23 cellular contexts compared by ENCODE assay signal in the genomic region with DNA sequence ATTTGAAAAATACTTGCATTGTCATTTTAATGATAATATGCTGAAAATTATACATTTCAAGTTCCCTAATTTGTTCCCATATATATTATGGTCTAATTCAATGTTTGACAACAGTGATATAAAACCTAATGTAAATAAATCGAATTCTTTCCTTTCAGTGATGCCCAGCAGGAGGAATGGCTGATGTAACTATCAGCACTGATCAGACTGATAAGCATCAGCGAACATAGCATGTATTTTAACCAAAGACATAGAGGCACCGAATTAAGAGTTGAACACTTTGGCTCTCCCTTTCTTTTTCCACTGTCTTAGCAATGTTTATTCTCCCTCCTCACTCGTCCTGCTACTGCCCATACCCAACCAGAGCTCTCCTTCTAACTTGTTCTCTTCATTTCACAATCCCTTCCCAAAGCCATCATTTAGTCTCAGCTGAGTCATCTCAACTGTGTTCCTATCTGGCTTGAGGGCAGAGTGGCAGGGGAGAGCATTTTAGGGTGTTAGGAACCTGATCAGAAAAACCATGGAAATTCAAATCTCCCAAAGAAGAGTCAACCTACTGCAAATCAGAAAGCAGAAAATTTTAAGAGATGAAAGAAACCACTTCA. TPM values are rescaled to one million over a fixed set of nuclear protein-coding genes. Genes with fewer than 3 reads are reported as not detected.
A peak's percentile ranks its signal among the peaks of the same experiment; 100 is the strongest.
DNase-seq lines count a peak whose midpoint lies in the region; ATAC-seq, FAIRE-seq and TF ChIP-seq lines count a peak whose summit lies in the region.
"Had no signal": no experiment of that assay in that cellular context is flagged by ENCODE, and none has a peak within 500 bp of the region (broad histone marks: within the 10 kb centered on the region; RNA-seq: fewer than 3 reads in every experiment).

No MANE protein-coding gene starts in this region.

- H3K4me1 ChIP-seq in A549 (no peaks in the 10 kb centered on the region), HCT116 (ENCODE audit: control insufficient read depth in 1 of 2, insufficient read depth in 2 of 2, low read length in 2 of 2) (no peaks in the 10 kb centered on the region)
- H3K4me1 ChIP-seq: BLaER1 treated with 17β-estradiol and CSF1 and Interleukin-3, amounts not matched to agents 10 nM and 100 nM; psoas muscle had no signal

- H3K79me2 ChIP-seq in HCT116 (ENCODE audit: insufficient read depth, low read length), result no peaks in the 10 kb centered on the region

- POLR2A ChIA-PET in A549 (lab: Yijun Ruan, JAX), result no interaction called here
- POLR2A ChIA-PET in HCT116 (lab: Charles Lee), result no interaction called here

- H3K4me1 Mint-ChIP-seq in natural killer cell, result no peaks in the 10 kb centered on the region
- H3K4me1 Mint-ChIP-seq: stimulated activated memory B cell treated with anti-CD40 and anti-IgM and Interleukin-4, amounts not matched to agents 10 μg/mL and 1 μg/mL and 100 μg/mL, for 72 hours had no signal

- ATAC-seq in A549 (peak; percentile 33 to 50; a peak in 2 of 6 replicates), HCT116 (no peak), GM21381 (IDR thresholded peaks at IDR 0.05; ENCODE audit: unreplicated experiment) (no peak), natural killer cell (no peak)
- ATAC-seq: psoas muscle; stimulated activated memory B cell treated with anti-CD40 and anti-IgM and Interleukin-4, amounts not matched to agents 10 μg/mL and 1 μg/mL and 100 μg/mL, for 72 hours had no signal

- H3K9me3 Mint-ChIP-seq in natural killer cell, result no peaks in the 10 kb centered on the region
- H3K9me3 Mint-ChIP-seq: stimulated activated memory B cell treated with anti-CD40 and anti-IgM and Interleukin-4, amounts not matched to agents 10 μg/mL and 1 μg/mL and 100 μg/mL, for 72 hours had no signal

- no TSS peak for BruUV-seq in HCT116 (replicated peaks; lab: Mats Ljungman, UMichigan)

- intact Hi-C loops in HCT116 (cut with micrococcal nuclease), result no loop called here
- intact Hi-C loops in natural killer cell (cut with micrococcal nuclease), result no loop called here

- no peak overlapping the region for H3K27ac Mint-ChIP-seq in natural killer cell
- H3K27ac Mint-ChIP-seq: stimulated activated memory B cell treated with anti-CD40 and anti-IgM and Interleukin-4, amounts not matched to agents 10 μg/mL and 1 μg/mL and 100 μg/mL, for 72 hours had no signal

- no peaks in the 10 kb centered on the region for H4K20me1 ChIP-seq in HCT116 (ENCODE audit: insufficient read depth)
- H4K20me1 ChIP-seq: BLaER1 treated with 17β-estradiol and CSF1 and Interleukin-3, amounts not matched to agents 10 nM and 100 nM had no signal

- H3K4me2 ChIP-seq in A549 (peak overlapping the region; percentile 28; the same call in 2 of the 3 replicates), HCT116 (ENCODE audit: low read length) (no peak overlapping the region)
- H3K4me2 ChIP-seq: BLaER1 treated with 17β-estradiol and CSF1 and Interleukin-3, amounts not matched to agents 10 nM and 100 nM had no signal

- H3K4me3 Mint-ChIP-seq in natural killer cell, result no peak overlapping the region
- H3K4me3 Mint-ChIP-seq: stimulated activated memory B cell treated with anti-CD40 and anti-IgM and Interleukin-4, amounts not matched to agents 10 μg/mL and 1 μg/mL and 100 μg/mL, for 72 hours had no signal

- no peak overlapping the region for H2AFZ ChIP-seq in HCT116 (ENCODE audit: low read depth, low read length, poor library complexity, severe bottlenecking)

- 3% methylated on average over 4 of the region's 4 CpGs for WGBS in A549 (ENCODE audit: missing lambda C conversion rate)

- TF ChIP-seq POLR2A in A549 (IDR thresholded peaks at IDR 0.05; ENCODE audit: low read length), result no peak
- no peak for TF ChIP-seq POLR2A in HCT116 (IDR thresholded peaks at IDR 0.05; ENCODE audit: borderline replicate concordance, extremely low read depth, insufficient read depth, insufficient read length)

- H3K9me3 ChIP-seq in A549, result no peaks in the 10 kb centered on the region
- H3K9me3 ChIP-seq in HCT116 (ENCODE audit: control insufficient read depth in 1 of 2, insufficient read depth in 1 of 2, low read depth in 1 of 2, low read length in 2 of 2), result no peaks in the 10 kb centered on the region
- H3K9me3 ChIP-seq in WERI-Rb-1 (ENCODE audit: severe bottlenecking), result no peaks in the 10 kb centered on the region
- H3K9me3 ChIP-seq: BLaER1 treated with 17β-estradiol and CSF1 and Interleukin-3, amounts not matched to agents 10 nM and 100 nM; neutrophil; psoas muscle had no signal

- CTCF ChIA-PET in A549 (lab: Yijun Ruan, JAX) (no interaction called here), HCT116 (lab: Charles Lee) (no interaction called here)

- H3K4me3 ChIP-seq in A549 (no peak overlapping the region), HCT116 (replicated peaks in 1 of 2; ENCODE audit: low read depth in 1 of 2, low read length in 2 of 2) (no peak overlapping the region), epithelial cell of esophagus (ENCODE audit: low read length) (no peak overlapping the region), WERI-Rb-1 (ENCODE audit: low read depth, low read length) (no peak overlapping the region)
- H3K4me3 ChIP-seq: BLaER1 treated with 17β-estradiol and CSF1 and Interleukin-3, amounts not matched to agents 10 nM and 100 nM; cardiac muscle cell; psoas muscle had no signal

- no peak overlapping the region for H3K27ac ChIP-seq in A549
- H3K27ac ChIP-seq in HCT116 (ENCODE audit: low read depth, low read length), result no peak overlapping the region
- no peak overlapping the region for H3K27ac ChIP-seq in WERI-Rb-1
- H3K27ac ChIP-seq: BLaER1 treated with 17β-estradiol and CSF1 and Interleukin-3, amounts not matched to agents 10 nM and 100 nM; cardiac muscle cell; neutrophil; psoas muscle had no signal

- no peak overlapping the region for H3K9ac ChIP-seq in HCT116 (ENCODE audit: low read length)
- H3K9ac ChIP-seq: BLaER1 treated with 17β-estradiol and CSF1 and Interleukin-3, amounts not matched to agents 10 nM and 100 nM had no signal

- RAD21 ChIA-PET in HCT116 (lab: Charles Lee; ENCODE audit: low non-redundant PET in 1 of 2, low total read pairs in 2 of 2, uncharacterized antibody in 2 of 2, unreplicated experiment in 2 of 2), result no interaction called here

- no peak for TF ChIP-seq EP300 in A549 (IDR thresholded peaks at IDR 0.05)

- H3K36me3 Mint-ChIP-seq in natural killer cell, result no peaks in the 10 kb centered on the region
- H3K36me3 Mint-ChIP-seq: stimulated activated memory B cell treated with anti-CD40 and anti-IgM and Interleukin-4, amounts not matched to agents 10 μg/mL and 1 μg/mL and 100 μg/mL, for 72 hours had no signal

- FAIRE-seq in A549 (lab: Jason Lieb, UNC), result no peak
- FAIRE-seq: endothelial cell of umbilical vein, small intestine, urothelium cell line had no signal

- TF ChIP-seq RAD21 in A549 (conservative IDR thresholded peaks at IDR 0.05 in 1 of 2, IDR thresholded peaks at IDR 0.05 in 1 of 2) (no peak), HCT116 (IDR thresholded peaks at IDR 0.05; ENCODE audit: low read depth) (no peak)

- H3K27me3 ChIP-seq in HCT116 (ENCODE audit: insufficient read depth, low read length) (no peaks in the 10 kb centered on the region), WERI-Rb-1 (ENCODE audit: insufficient read depth, low read depth, severe bottlenecking) (no peaks in the 10 kb centered on the region)
- H3K27me3 ChIP-seq: BLaER1 treated with 17β-estradiol and CSF1 and Interleukin-3, amounts not matched to agents 10 nM and 100 nM; cardiac muscle cell; neutrophil had no signal

- H3K9me2 ChIP-seq in HCT116 (ENCODE audit: insufficient read depth), result no peaks in the 10 kb centered on the region

- no peaks in the 10 kb centered on the region for H3K36me3 ChIP-seq in HCT116 (ENCODE audit: control insufficient read depth in 1 of 2, insufficient read depth in 2 of 2, low read length in 2 of 2)
- peaks cover 7% of the 10 kb centered on the region; the same call in 1 of the 2 replicates for H3K36me3 ChIP-seq in WERI-Rb-1
- H3K36me3 ChIP-seq: neutrophil had no signal

- TF ChIP-seq CTCF in A549 (IDR thresholded peaks at IDR 0.05) (no peak), HCT116 (IDR thresholded peaks at IDR 0.05 in 2 of 3, conservative IDR thresholded peaks at IDR 0.05 in 1 of 3; ENCODE audit: borderline replicate concordance in 1 of 3, insufficient read depth in 1 of 3, low read depth in 2 of 3, low read length in 2 of 3) (no peak), epithelial cell of esophagus (IDR thresholded peaks at IDR 0.05; ENCODE audit: insufficient read depth, low read depth, low read length, missing control alignments) (no peak), WERI-Rb-1 (IDR thresholded peaks at IDR 0.05; ENCODE audit: low read depth, low read length) (no peak), natural killer cell (IDR thresholded peaks at IDR 0.05) (no peak)

- DNase-seq in A549 (ENCODE audit: low read depth in 1 of 2, low spot score in 1 of 2) (peak in 1 of 2 experiments; percentile 6), HCT116 (ENCODE audit: low read depth, low spot score) (no peak), OCI-M1 (lab: John Stamatoyannopoulos, UW) (peak; percentile 25), epithelial cell of esophagus (ENCODE audit: low read depth) (peak; percentile 25), WERI-Rb-1 (no peak), cerebellum (ENCODE audit: low spot score) (no peak), natural killer cell (no peak)
- DNase-seq: activated T-cell treated with anti-CD3 and anti-CD28 coated beads, Interleukin-2, amount 50 U/mL, for 1 hour; amniotic stem cell; dermis blood vessel endothelial cell; foreskin melanocyte; NCI-H524; psoas muscle; small intestine; stimulated activated CD4-positive, alpha-beta T cell treated with anti-CD3 and anti-CD28 coated beads, Interleukin-2, amount 100 ng/mL, for 24 hours; T-helper 9 cell had no signal

- peaks cover 0 to 2% of the 10 kb centered on the region in 2 donors for H3K27me3 Mint-ChIP-seq in natural killer cell (ENCODE audit: low read depth in 2 of 2)

TF ChIP-seq in A549, 52 proteins besides CTCF, POLR2A, EP300 and RAD21 (continues in another document):
- no peak for TF ChIP-seq HOXB5 (CRISPR knock-in tag; IDR thresholded peaks at IDR 0.05)
- no peak for TF ChIP-seq ZSCAN20 (CRISPR knock-in tag; IDR thresholded peaks at IDR 0.05)
- TF ChIP-seq ZFP36 (IDR thresholded peaks at IDR 0.05; ENCODE audit: borderline replicate concordance, partially characterized antibody), result no peak
- TF ChIP-seq JUN (IDR thresholded peaks at IDR 0.05), result no peak

TF ChIP-seq in HCT116, 20 proteins besides CTCF, POLR2A, EP300 and RAD21:
- TF ChIP-seq CEBPB (IDR thresholded peaks at IDR 0.05; ENCODE audit: low read depth) (0 out of 2 replicates have a peak, but pooled peaks have one; percentile 21), YY1 (IDR thresholded peaks at IDR 0.05; ENCODE audit: extremely low read depth, insufficient replicate concordance, low read depth, low read length) (no peak), JUND (IDR thresholded peaks at IDR 0.05) (no peak)

RNA-seq across cellular contexts. Expression of a gene that starts 58.8 kb away (rescaled TPM):
- polyA plus RNA-seq in A549 (2011; rRNA removed) (6.4 and 6.9 TPM in 2 replicates), A549 (2017; fragmentation: RNase III; extraction: RNeasy Plus Mini Kit Qiagen cat#74134 plus additional on column Dnase treatment) (6.8 to 8.9 TPM (median 7.5 TPM) in 3 replicates)
- polyA plus RNA-seq in A549 (2012; cell fraction: cytosol; rRNA removed), result 3.7 and 4.8 TPM in 2 replicates
- polyA plus RNA-seq in A549 (2012; cell fraction: nucleus; rRNA removed), result 1.9 and 2.6 TPM in 2 replicates
- polyA minus RNA-seq in A549 (2011; rRNA and poly(A)+ RNA removed), result 3.7 and 4.7 TPM in 2 replicates
- total RNA-seq in HCT116 (2021; ENCODE audit: unreplicated experiment) (16.8 TPM), cerebellum (11.1 TPM), natural killer cell (1 to 10 TPM in 1 of 3 donors, under 1 TPM in 2; 0.33 to 1.3 (median 0.75) TPM)
- 13.1 and 15.0 TPM in 2 replicates for polyA plus RNA-seq in HCT116 (2012)

Comparison
In these comparisons a context has a peak if more than half of its experiments do, and no peak if none do; other contexts are left out.
1. ATAC-seq: peak in A549 (2 of 2); none in HCT116 (single experiment), GM21381 (single experiment) and natural killer cell (0 of 3).
2. DNase-seq: peak in OCI-M1 (single experiment) and epithelial cell of esophagus (single experiment); none in HCT116 (single experiment), WERI-Rb-1 (single experiment), cerebellum (single experiment) and natural killer cell (single experiment).